ENCODE assay signal across 9 cellular contexts in the genomic region with DNA sequence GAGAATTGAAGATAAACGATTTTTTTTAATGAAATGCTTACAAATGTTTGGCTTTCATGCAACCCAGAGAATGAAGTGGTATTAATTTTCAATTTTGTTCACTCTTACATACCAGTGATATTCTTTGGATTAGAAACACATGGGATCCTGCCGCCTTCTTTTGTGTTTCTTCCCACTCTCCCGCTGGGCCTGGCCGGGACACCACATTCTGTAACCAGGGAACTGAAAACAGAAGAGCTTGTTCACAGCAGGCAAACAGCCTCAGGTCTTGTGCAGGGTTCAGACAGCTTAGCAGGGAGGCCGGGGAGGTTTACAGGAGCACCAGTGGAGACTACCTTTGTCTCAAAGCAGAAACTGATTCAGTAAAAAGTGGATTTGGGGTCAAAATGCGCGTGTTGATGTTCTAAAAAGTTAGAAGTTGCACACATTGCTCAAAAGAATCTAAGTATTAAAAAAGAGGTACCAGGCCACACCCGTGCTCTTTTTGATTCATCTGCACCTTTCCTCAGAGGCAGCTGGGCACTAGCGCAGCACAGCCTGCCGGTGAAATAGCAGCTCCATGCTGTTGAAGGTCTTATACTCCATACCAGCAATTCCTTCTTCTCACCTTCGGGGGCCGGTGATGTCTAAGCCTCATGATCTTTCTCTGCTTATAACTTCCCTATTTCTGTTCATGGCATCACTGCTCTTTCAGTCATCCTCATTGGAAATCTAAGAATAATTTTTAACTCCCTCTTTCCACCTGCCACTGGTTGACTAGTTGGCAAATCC.
DNase-seq lines count a peak whose midpoint lies in the region; ATAC-seq and TF ChIP-seq lines count a peak whose summit lies in the region.
"Had no signal": no experiment of that assay in that cellular context is flagged by ENCODE, and none has a peak within 500 bp of the region (broad histone marks: within the 10 kb centered on the region; RNA-seq: fewer than 3 reads in every experiment).

No MANE protein-coding gene starts in this region.

- H3K27ac ChIP-seq in caudate nucleus (ENCODE audit: low read depth, low read length) = peak overlapping the region; percentile 82
- H3K27ac ChIP-seq: KMS-11 had no signal

- no peaks in the 10 kb centered on the region for H3K9me3 ChIP-seq in mucosa of descending colon

- no peak overlapping the region for H3K4me3 ChIP-seq in AG10803 (ENCODE audit: low read length)
- H3K4me3 ChIP-seq in mucosa of descending colon = no peak overlapping the region

- DNase-seq in AG10803 (ENCODE audit: low read depth) (peak; percentile 90), NAMALWA (ENCODE audit: low spot score) (peak; percentile 16), caudate nucleus (lab: John Stamatoyannopoulos, UW) (peak in 22 of 61 donors; percentile 1 to 64 (median 18)), mucosa of descending colon (no peak), activated gamma-delta T cell (lab: John Stamatoyannopoulos, UW) (no peak)
- no peak for DNase-seq in stimulated activated CD4-positive, alpha-beta T cell treated with anti-CD3 and anti-CD28 coated beads, Interleukin-12 subunit alpha, Interleukin-12 subunit beta, amount 100 ng/mL, for 4 hours

- TF ChIP-seq CTCF in AG10803 (conservative IDR thresholded peaks at IDR 0.05; ENCODE audit: low read length) = peak; percentile 37
- TF ChIP-seq CTCF in mucosa of descending colon (IDR thresholded peaks at IDR 0.05) = no peak

- intact Hi-C loops in mucosa of descending colon (cut with DNase I, micrococcal nuclease) = no loop called here

- H3K36me3 ChIP-seq in mucosa of descending colon (ENCODE audit: low read depth) = peaks cover 6% of the 10 kb centered on the region

- ATAC-seq in mucosa of descending colon (peak; percentile 16), GM18867 (IDR thresholded peaks at IDR 0.05; ENCODE audit: unreplicated experiment) (no peak), GM19324 (IDR thresholded peaks at IDR 0.05; ENCODE audit: low FRiP score, unreplicated experiment) (no peak)

- no peaks in the 10 kb centered on the region for H3K4me1 ChIP-seq in mucosa of descending colon (ENCODE audit: low read depth)

Comparison
In these comparisons a context has a peak if more than half of its experiments do, and no peak if none do; other contexts are left out.
1. DNase-seq: peak in AG10803 (single experiment) and NAMALWA (single experiment); none in mucosa of descending colon (0 of 3), stimulated activated CD4-positive, alpha-beta T cell treated with anti-CD3 and anti-CD28 coated beads, Interleukin-12 subunit alpha, Interleukin-12 subunit beta, amount 100 ng/mL, for 4 hours (single experiment) and activated gamma-delta T cell (single experiment).